10 cellular contexts compared by ENCODE assay signal in genomic region chr2:105373344-105373781, GRCh38. TPM values are rescaled to one million over a fixed set of nuclear protein-coding genes. Genes with fewer than 3 reads are reported as not detected.
DNase-seq lines count a peak whose midpoint lies in the region; ATAC-seq and TF ChIP-seq lines count a peak whose summit lies in the region.
"Had no signal": no experiment of that assay in that cellular context is flagged by ENCODE, and none has a peak within 500 bp of the region (broad histone marks: within the 10 kb centered on the region; RNA-seq: fewer than 3 reads in every experiment).

No MANE protein-coding gene starts in this region.

- no peaks in the 10 kb centered on the region for H4K20me1 ChIP-seq in hepatocyte (ENCODE audit: insufficient read depth, poor library complexity, severe bottlenecking)

- peaks cover 63% of the 10 kb centered on the region for H3K36me3 Mint-ChIP-seq in Caco-2 (ENCODE audit: insufficient read depth, unreplicated experiment)
- peaks cover 43% of the 10 kb centered on the region for H3K36me3 Mint-ChIP-seq in nephron (ENCODE audit: low read depth)

- 88% methylated on average over 9 of the region's 9 CpGs for WGBS in hepatocyte (ENCODE audit: low lambda C conversion rate, missing lambda C conversion rate)

- intact Hi-C loops in Caco-2 (cut with micrococcal nuclease; ENCODE audit: unreplicated experiment): no loop called here

- H3K4me1 Mint-ChIP-seq in Caco-2 (ENCODE audit: low read depth, unreplicated experiment): peaks cover 20% of the 10 kb centered on the region
- peaks cover 59% of the 10 kb centered on the region for H3K4me1 Mint-ChIP-seq in nephron
- H3K4me1 Mint-ChIP-seq: endodermal cell had no signal

- no TSS peak for BruUV-seq in Caco-2 (replicated peaks; lab: Mats Ljungman, UMichigan)

- CTCF ChIA-PET in Caco-2 (lab: Charles Lee): no interaction called here

- H3K4me3 Mint-ChIP-seq in Caco-2 (ENCODE audit: unreplicated experiment) (no peak overlapping the region), nephron (no peak overlapping the region)
- H3K4me3 Mint-ChIP-seq: endodermal cell had no signal

- H3K27ac ChIP-seq in WERI-Rb-1 (no peak overlapping the region), hepatocyte (no peak overlapping the region)

- H3K27me3 ChIP-seq in Caco-2 (replicated peaks; ENCODE audit: control insufficient read depth, insufficient read depth, low read length) (no peaks in the 10 kb centered on the region), WERI-Rb-1 (ENCODE audit: insufficient read depth, low read depth, severe bottlenecking) (no peaks in the 10 kb centered on the region), H7 (ENCODE audit: control insufficient read depth, insufficient read depth, low read length) (no peaks in the 10 kb centered on the region), hepatocyte (no peaks in the 10 kb centered on the region)

- H3K9me3 Mint-ChIP-seq in Caco-2 (ENCODE audit: unreplicated experiment) (no peaks in the 10 kb centered on the region), nephron (no peaks in the 10 kb centered on the region)
- H3K9me3 Mint-ChIP-seq: endodermal cell had no signal

- peak; percentile 7 for ATAC-seq in HG03039 (IDR thresholded peaks at IDR 0.05; ENCODE audit: unreplicated experiment)

- H3K27ac Mint-ChIP-seq in Caco-2 (ENCODE audit: unreplicated experiment) (peak overlapping the region; percentile 72), nephron (peak overlapping the region in 2 of 3 experiments; percentile 75 to 77)

- H3K79me2 ChIP-seq in hepatocyte: no peaks in the 10 kb centered on the region

- no peaks in the 10 kb centered on the region for H3K36me3 ChIP-seq in Caco-2 (ENCODE audit: control insufficient read depth, insufficient read depth, low read length)
- peaks cover 3% of the 10 kb centered on the region for H3K36me3 ChIP-seq in WERI-Rb-1
- H3K36me3 ChIP-seq in H7 (replicated peaks; ENCODE audit: control insufficient read depth, insufficient read depth, low read length): peaks cover 6% of the 10 kb centered on the region
- H3K36me3 ChIP-seq in hepatocyte (replicated peaks; ENCODE audit: insufficient read depth, low read depth): no peaks in the 10 kb centered on the region

- no peaks in the 10 kb centered on the region for H3K27me3 Mint-ChIP-seq in Caco-2 (ENCODE audit: insufficient read depth, unreplicated experiment)
- H3K27me3 Mint-ChIP-seq in nephron (ENCODE audit: low read depth): peaks cover 6% of the 10 kb centered on the region

- H3K4me1 ChIP-seq in Caco-2 (peaks cover 33% of the 10 kb centered on the region), hepatocyte (ENCODE audit: insufficient read depth) (no peaks in the 10 kb centered on the region)

- no peak overlapping the region for H2AFZ ChIP-seq in hepatocyte

- POLR2A ChIA-PET in Caco-2 (lab: Charles Lee): no interaction called here

- no peak for DNase-seq in Caco-2
- DNase-seq in choroid plexus epithelial cell (ENCODE audit: low read depth): peak; percentile 61
- DNase-seq in T-helper 9 cell: no peak
- no peak for DNase-seq in WERI-Rb-1
- no peak for DNase-seq in H7
- DNase-seq in hepatocyte (ENCODE audit: low spot score): no peak
- DNase-seq: endodermal cell, NCI-H1048 had no signal

- H3K4me2 ChIP-seq in hepatocyte: no peak overlapping the region

- H3K4me3 ChIP-seq in Caco-2 (ENCODE audit: low read depth, low read length): no peak overlapping the region
- H3K4me3 ChIP-seq in choroid plexus epithelial cell (ENCODE audit: low read depth, low read length): no peak overlapping the region
- H3K4me3 ChIP-seq in WERI-Rb-1 (ENCODE audit: low read depth, low read length): no peak overlapping the region
- H3K4me3 ChIP-seq in H7 (ENCODE audit: insufficient read depth, low read depth, low read length): no peak overlapping the region
- no peak overlapping the region for H3K4me3 ChIP-seq in hepatocyte

- H3K9me2 ChIP-seq in hepatocyte (replicated peaks; ENCODE audit: insufficient read depth): no peaks in the 10 kb centered on the region

- no peaks in the 10 kb centered on the region for H3K9me3 ChIP-seq in Caco-2
- no peaks in the 10 kb centered on the region for H3K9me3 ChIP-seq in WERI-Rb-1 (ENCODE audit: severe bottlenecking)
- H3K9me3 ChIP-seq in hepatocyte (ENCODE audit: low read depth): no peaks in the 10 kb centered on the region

- TF ChIP-seq CTCF in Caco-2 (IDR thresholded peaks at IDR 0.05; ENCODE audit: insufficient read depth in 1 of 2, low read depth in 1 of 2, low read length in 1 of 2, severe bottlenecking in 1 of 2, unreplicated experiment in 1 of 2) (no peak), choroid plexus epithelial cell (conservative IDR thresholded peaks at IDR 0.05; ENCODE audit: low read depth, low read length) (no peak), nephron (IDR thresholded peaks at IDR 0.05; ENCODE audit: unreplicated experiment in 3 of 3) (no peak), WERI-Rb-1 (IDR thresholded peaks at IDR 0.05; ENCODE audit: low read depth, low read length) (no peak), hepatocyte (IDR thresholded peaks at IDR 0.05; ENCODE audit: poor library complexity) (no peak)

RNA-seq across cellular contexts. Expression of gene FHL2, which starts 25.5 kb away (rescaled TPM):
- 40.5 and 45.4 TPM in 2 replicates for total RNA-seq in Caco-2 (2022)
- total RNA-seq in H7 (2014; rRNA removed; shearing (Covaris generic)): 20.0 and 20.4 TPM in 2 replicates
- 17.9 and 19.7 TPM in 2 replicates for total RNA-seq in hepatocyte
- 18.8 and 22.3 TPM in 2 replicates for polyA plus RNA-seq in hepatocyte

RNA-seq across cellular contexts. Expression of gene C2orf49, which starts 36.0 kb away (rescaled TPM):
- 21.1 and 24.8 TPM in 2 replicates for total RNA-seq in Caco-2 (2022)
- 8.4 and 11.4 TPM in 2 replicates for total RNA-seq in H7 (2014; rRNA removed; shearing (Covaris generic))
- total RNA-seq in hepatocyte: 16.3 and 19.6 TPM in 2 replicates
- 13.5 and 16.9 TPM in 2 replicates for polyA plus RNA-seq in hepatocyte

RNA-seq across cellular contexts. Expression of gene TGFBRAP1, which starts 43.8 kb away (rescaled TPM):
- total RNA-seq in Caco-2 (2022): 25.7 and 26.0 TPM in 2 replicates
- 16.4 and 19.5 TPM in 2 replicates for total RNA-seq in H7 (2014; rRNA removed; shearing (Covaris generic))
- total RNA-seq in hepatocyte: 17.7 and 18.3 TPM in 2 replicates
- 10.4 and 11.0 TPM in 2 replicates for polyA plus RNA-seq in hepatocyte
